9 cellular contexts compared by ENCODE assay signal in the genomic region with DNA sequence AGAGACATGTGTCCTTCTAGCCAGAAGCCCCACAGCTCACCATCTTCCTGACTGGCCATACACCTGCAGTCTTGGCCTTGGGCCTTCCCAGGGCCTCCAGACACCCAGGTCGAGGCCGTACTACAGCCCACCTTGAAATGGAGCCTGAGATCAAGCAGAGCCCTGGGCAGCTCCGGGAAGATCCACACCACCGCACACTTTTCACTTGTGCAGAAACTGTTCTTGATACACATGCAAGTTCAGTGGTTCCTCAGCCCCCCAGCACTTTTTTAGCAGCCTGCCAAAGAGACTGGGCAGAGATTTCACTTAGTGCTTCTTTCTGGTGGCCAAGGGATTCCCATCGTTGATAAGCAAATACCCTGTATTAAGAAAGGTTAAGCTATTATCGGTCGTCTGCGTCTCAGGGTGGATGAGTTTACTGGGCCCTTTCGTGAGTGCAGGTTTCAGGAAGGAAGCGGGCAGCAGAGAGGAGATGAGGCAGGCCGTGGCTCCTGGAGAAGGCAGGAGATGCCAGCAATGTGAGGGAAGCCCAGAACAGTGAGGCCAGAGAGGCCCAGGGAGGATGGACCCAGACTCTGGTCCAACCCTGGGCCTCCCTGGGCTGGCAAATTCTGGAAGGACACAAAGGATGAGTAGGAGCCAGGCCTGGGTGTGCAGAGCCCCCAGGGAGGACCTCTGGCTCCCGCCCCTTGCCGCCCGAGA.
DNase-seq lines count a peak whose midpoint lies in the region; ATAC-seq and TF ChIP-seq lines count a peak whose summit lies in the region.
"Had no signal": no experiment of that assay in that cellular context is flagged by ENCODE, and none has a peak within 500 bp of the region (broad histone marks: within the 10 kb centered on the region; RNA-seq: fewer than 3 reads in every experiment).

No MANE protein-coding gene starts in this region.

- H3K36me3 ChIP-seq in Loucy (ENCODE audit: insufficient read depth, low read length) (no peaks in the 10 kb centered on the region), endocrine pancreas (ENCODE audit: control insufficient read depth, insufficient read depth, low read length) (no peaks in the 10 kb centered on the region)

- H2AFZ ChIP-seq in Loucy (ENCODE audit: low read length), result no peak overlapping the region

- H3K27me3 ChIP-seq in Loucy (ENCODE audit: insufficient read depth, low read length, poor library complexity, severe bottlenecking) (no peaks in the 10 kb centered on the region), endocrine pancreas (ENCODE audit: control insufficient read depth, insufficient read depth, low read length) (no peaks in the 10 kb centered on the region)

- no peaks in the 10 kb centered on the region for H3K79me2 ChIP-seq in Loucy (ENCODE audit: insufficient read depth, low read length)

- no peaks in the 10 kb centered on the region for H4K20me1 ChIP-seq in Loucy (ENCODE audit: insufficient read depth, low read length, poor library complexity, severe bottlenecking)

- H3K4me2 ChIP-seq in Loucy (ENCODE audit: low read depth, low read length, poor library complexity, severe bottlenecking), result peak overlapping the region; percentile 49

- H3K9me3 ChIP-seq in Loucy (ENCODE audit: insufficient read depth, low read depth, low read length) (no peaks in the 10 kb centered on the region), endocrine pancreas (ENCODE audit: control insufficient read depth, low read length) (no peaks in the 10 kb centered on the region)

- peak overlapping the region; percentile 25 for H3K9ac ChIP-seq in Loucy (ENCODE audit: low read depth, low read length, poor library complexity, severe bottlenecking)
- H3K9ac ChIP-seq in endocrine pancreas (ENCODE audit: control insufficient read depth, insufficient read depth, low read length), result peak overlapping the region; percentile 2

- H3K4me3 ChIP-seq in GM12864 (ENCODE audit: low read depth, low read length) (peak overlapping the region; percentile 49), Loucy (ENCODE audit: low read length, poor library complexity, severe bottlenecking) (no peak overlapping the region), endocrine pancreas (ENCODE audit: control insufficient read depth, insufficient read depth, low read length) (no peak overlapping the region)

- H3K4me1 ChIP-seq in Loucy (ENCODE audit: insufficient read depth, low read length, poor library complexity, severe bottlenecking), result peaks cover 31% of the 10 kb centered on the region
- H3K4me1 ChIP-seq in endocrine pancreas (ENCODE audit: control insufficient read depth, insufficient read depth, low read length), result no peaks in the 10 kb centered on the region

- DNase-seq in GM12864 (ENCODE audit: low read depth) (no peak), pons (ENCODE audit: low spot score) (peak; percentile 11), Kasumi-1 (lab: John Stamatoyannopoulos, UW) (no peak), SW480 (ENCODE audit: low spot score) (no peak), NOMO-1 treated with DMSO at 0.1 percent for 48 hours (lab: John Stamatoyannopoulos, UW; ENCODE audit: unreplicated experiment) (no peak)
- DNase-seq: activated T-cell treated with anti-CD3 and anti-CD28 coated beads, Interleukin-2, amount 50 U/mL, for 24 hours had no signal

- ATAC-seq in HG03565 (IDR thresholded peaks at IDR 0.05; ENCODE audit: unreplicated experiment), result no peak

- no peak for TF ChIP-seq CTCF in GM12864 (IDR thresholded peaks at IDR 0.05; ENCODE audit: low read depth, low read length, missing control alignments)
- no peak for TF ChIP-seq CTCF in Loucy (conservative IDR thresholded peaks at IDR 0.05; ENCODE audit: low read length)

- no peaks in the 10 kb centered on the region for H3K9me2 ChIP-seq in Loucy (replicated peaks; ENCODE audit: low read depth, low read length)

- H3F3A ChIP-seq in Loucy (ENCODE audit: low read depth), result no peaks in the 10 kb centered on the region
